ENCODE assay signal across 12 cellular contexts in the genomic region with DNA sequence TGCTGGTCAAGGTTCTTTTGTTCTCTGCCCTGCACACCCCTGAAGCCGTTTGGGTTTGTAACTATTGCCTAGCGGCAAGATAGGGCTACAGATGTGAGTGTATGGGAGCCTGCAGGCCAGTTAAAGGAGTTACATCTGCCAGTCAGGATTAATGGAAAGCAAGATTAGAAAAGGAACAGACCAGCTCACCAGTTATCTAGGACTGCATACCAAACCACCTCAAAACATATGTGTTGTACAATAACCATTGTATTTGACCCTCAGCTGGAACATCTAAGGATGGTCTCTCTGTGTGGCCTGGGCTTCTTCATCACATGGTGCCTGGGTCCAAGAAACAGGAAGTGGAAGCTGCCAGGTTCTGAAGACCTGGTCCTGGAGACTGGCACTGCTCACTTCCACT.
"Had no signal": no experiment of that assay in that cellular context is flagged by ENCODE, and none has a peak within 500 bp of the region (broad histone marks: within the 10 kb centered on the region; RNA-seq: fewer than 3 reads in every experiment).

No MANE protein-coding gene starts in this region.

- H3K36me3 ChIP-seq: WERI-Rb-1 had no signal

- DNase-seq: activated CD4-positive, alpha-beta memory T cell treated with anti-CD3 and anti-CD28 coated beads, Interleukin-2, amount 10 ng/mL, durations not matched to agents 7 days and 5 days; activated CD4-positive, alpha-beta T cell treated with anti-CD3 and anti-CD28 coated beads for 36 hours; activated naive CD4-positive, alpha-beta T cell treated with anti-CD3 and anti-CD28 coated beads, Interleukin-2, amount 10 ng/mL, durations not matched to agents 7 days and 5 days; activated T-cell treated with anti-CD3 and anti-CD28 coated beads, Interleukin-2, amount 50 U/mL, for 24 hours; islet precursor cell; psoas muscle; stimulated activated naive CD8-positive, alpha-beta T cell treated with anti-CD3 and anti-CD28 coated beads, Interleukin-15, amount 100 ng/mL, for 72 hours; T-helper 9 cell; WERI-Rb-1 had no signal

- H3K9me3 ChIP-seq: psoas muscle had no signal

- ATAC-seq: activated CD4-positive, alpha-beta T cell treated with anti-CD3 and anti-CD28 coated beads for 36 hours; esophagus mucosa; psoas muscle; sciatic nerve; stimulated activated naive CD8-positive, alpha-beta T cell treated with anti-CD3 and anti-CD28 coated beads, Interleukin-15, amount 100 ng/mL, for 72 hours had no signal

- H3K4me1 ChIP-seq: psoas muscle had no signal

- H3K4me3 ChIP-seq: lung, psoas muscle had no signal

- H3K27ac ChIP-seq: psoas muscle, WERI-Rb-1 had no signal
